In the genomic region with DNA sequence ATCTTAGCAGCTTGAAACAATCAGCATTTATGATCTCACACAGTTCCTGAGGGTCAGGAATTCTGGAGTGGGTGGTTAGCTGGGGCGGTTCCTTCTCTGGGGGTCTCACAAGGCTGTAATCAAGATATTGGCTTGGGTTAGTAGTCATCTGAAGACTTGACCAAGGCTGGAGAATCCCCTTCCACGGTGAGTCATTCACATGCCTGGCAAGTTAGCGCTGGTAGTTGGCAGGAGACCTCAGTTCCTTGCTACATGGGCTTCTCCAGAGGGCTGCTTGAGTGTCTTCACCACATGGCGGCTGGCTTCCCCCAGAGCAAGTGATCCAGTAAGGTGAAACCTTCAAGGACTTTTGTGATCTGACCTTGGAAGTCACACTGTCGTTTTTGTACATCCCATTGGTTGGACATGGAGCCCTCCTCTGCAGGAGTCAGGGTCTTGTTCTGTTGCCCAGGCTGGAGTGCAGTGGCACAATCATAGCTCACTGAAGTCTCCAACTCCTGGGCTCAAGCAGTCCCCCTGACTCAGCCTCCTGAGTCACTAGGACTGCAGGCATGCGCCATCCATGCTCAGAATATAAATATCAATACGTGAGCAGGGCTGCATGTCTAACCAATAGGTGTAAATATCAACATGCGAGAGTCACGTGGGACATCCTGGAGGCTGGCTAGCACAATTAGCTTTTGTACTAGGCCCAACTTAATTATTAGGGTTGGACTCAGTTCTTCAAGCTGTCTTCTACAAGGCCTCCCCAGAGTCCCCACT, we compare ENCODE assay signal across 2 cellular contexts.
A peak's percentile ranks its signal among the peaks of the same experiment; 100 is the strongest.
TF ChIP-seq lines count a peak whose summit lies in the region.

No MANE protein-coding gene starts in this region.

TF ChIP-seq in K562, 482 proteins besides CTCF, POLR2A, EP300 and RAD21 (continues in another document):
- TF ChIP-seq EP400 (IDR thresholded peaks at IDR 0.05), result no peak
- TF ChIP-seq, protein P1, sequence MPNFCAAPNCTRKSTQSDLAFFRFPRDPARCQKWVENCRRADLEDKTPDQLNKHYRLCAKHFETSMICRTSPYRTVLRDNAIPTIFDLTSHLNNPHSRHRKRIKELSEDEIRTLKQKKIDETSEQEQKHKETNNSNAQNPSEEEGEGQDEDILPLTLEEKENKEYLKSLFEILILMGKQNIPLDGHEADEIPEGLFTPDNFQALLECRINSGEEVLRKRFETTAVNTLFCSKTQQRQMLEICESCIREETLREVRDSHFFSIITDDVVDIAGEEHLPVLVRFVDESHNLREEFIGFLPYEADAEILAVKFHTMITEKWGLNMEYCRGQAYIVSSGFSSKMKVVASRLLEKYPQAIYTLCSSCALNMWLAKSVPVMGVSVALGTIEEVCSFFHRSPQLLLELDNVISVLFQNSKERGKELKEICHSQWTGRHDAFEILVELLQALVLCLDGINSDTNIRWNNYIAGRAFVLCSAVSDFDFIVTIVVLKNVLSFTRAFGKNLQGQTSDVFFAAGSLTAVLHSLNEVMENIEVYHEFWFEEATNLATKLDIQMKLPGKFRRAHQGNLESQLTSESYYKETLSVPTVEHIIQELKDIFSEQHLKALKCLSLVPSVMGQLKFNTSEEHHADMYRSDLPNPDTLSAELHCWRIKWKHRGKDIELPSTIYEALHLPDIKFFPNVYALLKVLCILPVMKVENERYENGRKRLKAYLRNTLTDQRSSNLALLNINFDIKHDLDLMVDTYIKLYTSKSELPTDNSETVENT (CRISPR knock-in tag; IDR thresholded peaks at IDR 0.05), result no peak
- no peak for TF ChIP-seq SIN3A (IDR thresholded peaks at IDR 0.05; ENCODE audit: borderline replicate concordance in 2 of 2, control insufficient read depth in 1 of 2, low read depth in 2 of 2, low read length in 2 of 2)
- no peak for TF ChIP-seq CHCHD3 (CRISPR knock-in tag; IDR thresholded peaks at IDR 0.05)
- TF ChIP-seq, protein P2, sequence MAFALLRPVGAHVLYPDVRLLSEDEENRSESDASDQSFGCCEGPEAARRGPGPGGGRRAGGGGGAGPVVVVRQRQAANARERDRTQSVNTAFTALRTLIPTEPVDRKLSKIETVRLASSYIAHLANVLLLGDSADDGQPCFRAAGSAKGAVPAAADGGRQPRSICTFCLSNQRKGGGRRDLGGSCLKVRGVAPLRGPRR (CRISPR knock-in tag; IDR thresholded peaks at IDR 0.05), result no peak
- no peak for TF ChIP-seq ZNF551 (CRISPR knock-in tag; IDR thresholded peaks at IDR 0.05)
- no peak for TF ChIP-seq ZNF75A (CRISPR knock-in tag; IDR thresholded peaks at IDR 0.05)
- TF ChIP-seq, protein P3, sequence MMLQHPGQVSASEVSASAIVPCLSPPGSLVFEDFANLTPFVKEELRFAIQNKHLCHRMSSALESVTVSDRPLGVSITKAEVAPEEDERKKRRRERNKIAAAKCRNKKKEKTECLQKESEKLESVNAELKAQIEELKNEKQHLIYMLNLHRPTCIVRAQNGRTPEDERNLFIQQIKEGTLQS (IDR thresholded peaks at IDR 0.05), result no peak
- TF ChIP-seq, protein P3 (CRISPR knock-in tag; conservative IDR thresholded peaks at IDR 0.05), result no peak
- TF ChIP-seq, protein P4, sequence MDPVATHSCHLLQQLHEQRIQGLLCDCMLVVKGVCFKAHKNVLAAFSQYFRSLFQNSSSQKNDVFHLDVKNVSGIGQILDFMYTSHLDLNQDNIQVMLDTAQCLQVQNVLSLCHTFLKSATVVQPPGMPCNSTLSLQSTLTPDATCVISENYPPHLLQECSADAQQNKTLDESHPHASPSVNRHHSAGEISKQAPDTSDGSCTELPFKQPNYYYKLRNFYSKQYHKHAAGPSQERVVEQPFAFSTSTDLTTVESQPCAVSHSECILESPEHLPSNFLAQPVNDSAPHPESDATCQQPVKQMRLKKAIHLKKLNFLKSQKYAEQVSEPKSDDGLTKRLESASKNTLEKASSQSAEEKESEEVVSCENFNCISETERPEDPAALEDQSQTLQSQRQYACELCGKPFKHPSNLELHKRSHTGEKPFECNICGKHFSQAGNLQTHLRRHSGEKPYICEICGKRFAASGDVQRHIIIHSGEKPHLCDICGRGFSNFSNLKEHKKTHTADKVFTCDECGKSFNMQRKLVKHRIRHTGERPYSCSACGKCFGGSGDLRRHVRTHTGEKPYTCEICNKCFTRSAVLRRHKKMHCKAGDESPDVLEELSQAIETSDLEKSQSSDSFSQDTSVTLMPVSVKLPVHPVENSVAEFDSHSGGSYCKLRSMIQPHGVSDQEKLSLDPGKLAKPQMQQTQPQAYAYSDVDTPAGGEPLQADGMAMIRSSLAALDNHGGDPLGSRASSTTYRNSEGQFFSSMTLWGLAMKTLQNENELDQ (CRISPR knock-in tag; IDR thresholded peaks at IDR 0.05; ENCODE audit: borderline replicate concordance), result no peak
- TF ChIP-seq HSF4 (CRISPR knock-in tag; IDR thresholded peaks at IDR 0.05; ENCODE audit: borderline replicate concordance), result no peak
- TF ChIP-seq JUNB (CRISPR knock-in tag; conservative IDR thresholded peaks at IDR 0.05), result no peak
- TF ChIP-seq NR3C1 (CRISPR knock-in tag; IDR thresholded peaks at IDR 0.05), result no peak
- no peak for TF ChIP-seq HNRNPL (IDR thresholded peaks at IDR 0.05; ENCODE audit: low read depth, low read length)
- TF ChIP-seq RAD51 (IDR thresholded peaks at IDR 0.05; ENCODE audit: borderline replicate concordance, low read depth), result no peak
- TF ChIP-seq MEF2D (tag; conservative IDR thresholded peaks at IDR 0.05; ENCODE audit: low read depth), result no peak

TF ChIP-seq in HepG2, 621 proteins besides CTCF, POLR2A, EP300 and RAD21 (continues in another document):
- TF ChIP-seq RORA (CRISPR knock-in tag; IDR thresholded peaks at IDR 0.05) (no peak), GABPB1 (CRISPR knock-in tag; IDR thresholded peaks at IDR 0.05) (no peak), FOXA3 (CRISPR knock-in tag; IDR thresholded peaks at IDR 0.05) (peak; percentile 60), U2AF2 (IDR thresholded peaks at IDR 0.05; ENCODE audit: low read depth, low read length) (no peak), NFRKB (IDR thresholded peaks at IDR 0.05) (no peak), CEBPB (IDR thresholded peaks at IDR 0.05; ENCODE audit: borderline replicate concordance, low read depth, low read length) (no peak), STAG1 (CRISPR knock-in tag; IDR thresholded peaks at IDR 0.05) (no peak), ZNF577 (CRISPR knock-in tag; IDR thresholded peaks at IDR 0.05; ENCODE audit: borderline replicate concordance, low read depth) (no peak), FOXK1 (CRISPR knock-in tag; IDR thresholded peaks at IDR 0.05; ENCODE audit: borderline replicate concordance, low read depth) (0 out of 2 replicates have a peak, but pooled peaks have one; percentile 48), ZNF121 (CRISPR knock-in tag; IDR thresholded peaks at IDR 0.05) (peak; percentile 44; the same call in 1 of the 2 replicates), ZNF44 (CRISPR knock-in tag; IDR thresholded peaks at IDR 0.05) (no peak), SAP130 (CRISPR knock-in tag; IDR thresholded peaks at IDR 0.05; ENCODE audit: low read depth) (0 out of 2 replicates have a peak, but pooled peaks have one; percentile 35), FIP1L1 (IDR thresholded peaks at IDR 0.05; ENCODE audit: borderline replicate concordance, insufficient read depth, low read depth, low read length) (no peak), ZFP90 (CRISPR knock-in tag; IDR thresholded peaks at IDR 0.05; ENCODE audit: borderline replicate concordance) (peak; percentile 97), DPF2 (CRISPR knock-in tag; IDR thresholded peaks at IDR 0.05; ENCODE audit: borderline replicate concordance, low read depth) (no peak), ZNF567 (CRISPR knock-in tag; IDR thresholded peaks at IDR 0.05; ENCODE audit: borderline replicate concordance) (no peak), TGIF2 (CRISPR knock-in tag; IDR thresholded peaks at IDR 0.05) (0 out of 2 replicates have a peak, but pooled peaks have one; percentile 35), DNMT1 (CRISPR knock-in tag; IDR thresholded peaks at IDR 0.05) (no peak), HES4 (CRISPR knock-in tag; IDR thresholded peaks at IDR 0.05; ENCODE audit: borderline replicate concordance) (no peak)
- TF ChIP-seq, protein P5, sequence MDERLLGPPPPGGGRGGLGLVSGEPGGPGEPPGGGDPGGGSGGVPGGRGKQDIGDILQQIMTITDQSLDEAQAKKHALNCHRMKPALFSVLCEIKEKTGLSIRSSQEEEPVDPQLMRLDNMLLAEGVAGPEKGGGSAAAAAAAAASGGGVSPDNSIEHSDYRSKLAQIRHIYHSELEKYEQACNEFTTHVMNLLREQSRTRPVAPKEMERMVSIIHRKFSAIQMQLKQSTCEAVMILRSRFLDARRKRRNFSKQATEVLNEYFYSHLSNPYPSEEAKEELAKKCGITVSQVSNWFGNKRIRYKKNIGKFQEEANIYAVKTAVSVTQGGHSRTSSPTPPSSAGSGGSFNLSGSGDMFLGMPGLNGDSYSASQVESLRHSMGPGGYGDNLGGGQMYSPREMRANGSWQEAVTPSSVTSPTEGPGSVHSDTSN (CRISPR knock-in tag; IDR thresholded peaks at IDR 0.05), result no peak
- TF ChIP-seq, protein P6, sequence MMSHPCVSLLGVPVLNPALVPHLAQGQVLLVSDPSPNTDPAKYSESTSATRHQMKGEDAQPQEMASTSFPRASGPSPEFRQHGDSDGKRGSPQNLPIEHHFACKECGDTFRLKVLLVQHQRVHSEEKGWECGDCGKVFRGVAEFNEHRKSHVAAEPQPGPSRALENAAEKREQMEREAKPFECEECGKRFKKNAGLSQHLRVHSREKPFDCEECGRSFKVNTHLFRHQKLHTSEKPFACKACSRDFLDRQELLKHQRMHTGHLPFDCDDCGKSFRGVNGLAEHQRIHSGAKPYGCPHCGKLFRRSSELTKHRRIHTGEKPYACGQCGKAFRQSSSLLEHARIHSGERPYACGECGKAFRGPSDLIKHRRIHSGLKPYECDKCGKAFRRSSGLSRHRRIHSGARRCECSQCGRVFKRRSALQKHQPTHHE (CRISPR knock-in tag; IDR thresholded peaks at IDR 0.05; ENCODE audit: borderline replicate concordance), result no peak
- TF ChIP-seq, protein P7, sequence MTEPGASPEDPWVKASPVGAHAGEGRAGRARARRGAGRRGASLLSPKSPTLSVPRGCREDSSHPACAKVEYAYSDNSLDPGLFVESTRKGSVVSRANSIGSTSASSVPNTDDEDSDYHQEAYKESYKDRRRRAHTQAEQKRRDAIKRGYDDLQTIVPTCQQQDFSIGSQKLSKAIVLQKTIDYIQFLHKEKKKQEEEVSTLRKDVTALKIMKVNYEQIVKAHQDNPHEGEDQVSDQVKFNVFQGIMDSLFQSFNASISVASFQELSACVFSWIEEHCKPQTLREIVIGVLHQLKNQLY (CRISPR knock-in tag; IDR thresholded peaks at IDR 0.05), result peak; percentile 55; the same call in 1 of the 2 replicates
- TF ChIP-seq, protein P8, sequence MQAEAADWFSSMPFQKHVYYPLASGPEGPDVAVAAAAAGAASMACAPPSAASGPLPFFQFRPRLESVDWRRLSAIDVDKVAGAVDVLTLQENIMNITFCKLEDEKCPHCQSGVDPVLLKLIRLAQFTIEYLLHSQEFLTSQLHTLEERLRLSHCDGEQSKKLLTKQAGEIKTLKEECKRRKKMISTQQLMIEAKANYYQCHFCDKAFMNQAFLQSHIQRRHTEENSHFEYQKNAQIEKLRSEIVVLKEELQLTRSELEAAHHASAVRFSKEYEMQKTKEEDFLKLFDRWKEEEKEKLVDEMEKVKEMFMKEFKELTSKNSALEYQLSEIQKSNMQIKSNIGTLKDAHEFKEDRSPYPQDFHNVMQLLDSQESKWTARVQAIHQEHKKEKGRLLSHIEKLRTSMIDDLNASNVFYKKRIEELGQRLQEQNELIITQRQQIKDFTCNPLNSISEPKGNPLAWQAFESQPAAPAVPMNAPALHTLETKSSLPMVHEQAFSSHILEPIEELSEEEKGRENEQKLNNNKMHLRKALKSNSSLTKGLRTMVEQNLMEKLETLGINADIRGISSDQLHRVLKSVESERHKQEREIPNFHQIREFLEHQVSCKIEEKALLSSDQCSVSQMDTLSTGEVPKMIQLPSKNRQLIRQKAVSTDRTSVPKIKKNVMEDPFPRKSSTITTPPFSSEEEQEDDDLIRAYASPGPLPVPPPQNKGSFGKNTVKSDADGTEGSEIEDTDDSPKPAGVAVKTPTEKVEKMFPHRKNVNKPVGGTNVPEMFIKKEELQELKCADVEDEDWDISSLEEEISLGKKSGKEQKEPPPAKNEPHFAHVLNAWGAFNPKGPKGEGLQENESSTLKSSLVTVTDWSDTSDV (CRISPR knock-in tag; IDR thresholded peaks at IDR 0.05), result 0 out of 2 replicates have a peak, but pooled peaks have one; percentile 18
- TF ChIP-seq, protein P9, sequence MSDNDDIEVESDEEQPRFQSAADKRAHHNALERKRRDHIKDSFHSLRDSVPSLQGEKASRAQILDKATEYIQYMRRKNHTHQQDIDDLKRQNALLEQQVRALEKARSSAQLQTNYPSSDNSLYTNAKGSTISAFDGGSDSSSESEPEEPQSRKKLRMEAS (IDR thresholded peaks at IDR 0.05), result peak; percentile 47; the same call in 1 of the 2 replicates
- TF ChIP-seq, protein P10, sequence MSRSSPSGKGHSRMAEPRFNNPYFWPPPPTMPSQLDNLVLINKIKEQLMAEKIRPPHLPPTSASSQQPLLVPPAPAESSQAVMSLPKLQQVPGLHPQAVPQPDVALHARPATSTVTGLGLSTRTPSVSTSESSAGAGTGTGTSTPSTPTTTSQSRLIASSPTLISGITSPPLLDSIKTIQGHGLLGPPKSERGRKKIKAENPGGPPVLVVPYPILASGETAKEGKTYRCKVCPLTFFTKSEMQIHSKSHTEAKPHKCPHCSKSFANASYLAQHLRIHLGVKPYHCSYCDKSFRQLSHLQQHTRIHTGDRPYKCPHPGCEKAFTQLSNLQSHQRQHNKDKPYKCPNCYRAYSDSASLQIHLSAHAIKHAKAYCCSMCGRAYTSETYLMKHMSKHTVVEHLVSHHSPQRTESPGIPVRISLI (CRISPR knock-in tag; IDR thresholded peaks at IDR 0.05; ENCODE audit: borderline replicate concordance), result no peak
- TF ChIP-seq, protein P11, sequence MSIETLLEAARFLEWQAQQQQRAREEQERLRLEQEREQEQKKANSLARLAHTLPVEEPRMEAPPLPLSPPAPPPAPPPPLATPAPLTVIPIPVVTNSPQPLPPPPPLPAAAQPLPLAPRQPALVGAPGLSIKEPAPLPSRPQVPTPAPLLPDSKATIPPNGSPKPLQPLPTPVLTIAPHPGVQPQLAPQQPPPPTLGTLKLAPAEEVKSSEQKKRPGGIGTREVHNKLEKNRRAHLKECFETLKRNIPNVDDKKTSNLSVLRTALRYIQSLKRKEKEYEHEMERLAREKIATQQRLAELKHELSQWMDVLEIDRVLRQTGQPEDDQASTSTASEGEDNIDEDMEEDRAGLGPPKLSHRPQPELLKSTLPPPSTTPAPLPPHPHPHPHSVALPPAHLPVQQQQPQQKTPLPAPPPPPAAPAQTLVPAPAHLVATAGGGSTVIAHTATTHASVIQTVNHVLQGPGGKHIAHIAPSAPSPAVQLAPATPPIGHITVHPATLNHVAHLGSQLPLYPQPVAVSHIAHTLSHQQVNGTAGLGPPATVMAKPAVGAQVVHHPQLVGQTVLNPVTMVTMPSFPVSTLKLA (IDR thresholded peaks at IDR 0.05), result peak; percentile 69
